In genomic region chr2:65574911-65575444, GRCh38 we compare ENCODE assay signal across 1 cellular context.
TF ChIP-seq lines count a peak whose summit lies in the region.

No MANE protein-coding gene starts in this region.

TF ChIP-seq in SK-N-SH, 30 proteins besides CTCF, POLR2A, EP300 and RAD21 (continued from another document):
- TF ChIP-seq REST (IDR thresholded peaks at IDR 0.05; ENCODE audit: low read depth, low read length) = no peak
